21 cellular contexts compared by ENCODE assay signal in the genomic region with DNA sequence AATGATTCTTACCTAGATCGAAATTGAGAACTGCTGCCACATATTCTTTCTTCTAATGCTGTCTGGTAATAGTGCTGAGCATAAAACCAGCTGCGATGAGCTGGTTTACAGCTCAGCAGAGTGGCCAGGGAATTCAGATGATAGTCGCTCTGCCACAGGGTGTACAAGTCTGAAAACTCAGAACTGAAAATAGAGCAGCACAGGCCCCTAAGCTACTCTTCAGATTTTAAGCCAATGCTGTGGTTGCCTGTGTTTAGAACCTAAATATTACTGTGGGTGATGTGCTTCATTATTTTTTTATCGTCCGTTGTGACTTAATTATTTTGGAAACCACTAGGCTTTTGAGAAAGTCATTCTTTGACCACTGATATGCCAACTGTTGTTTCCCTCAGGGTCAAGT.
DNase-seq lines count a peak whose midpoint lies in the region; ATAC-seq and TF ChIP-seq lines count a peak whose summit lies in the region.
"Had no signal": no experiment of that assay in that cellular context is flagged by ENCODE, and none has a peak within 500 bp of the region (broad histone marks: within the 10 kb centered on the region; RNA-seq: fewer than 3 reads in every experiment).

No MANE protein-coding gene starts in this region.

- H3K27ac ChIP-seq in right atrium auricular region = no peak overlapping the region
- H3K27ac ChIP-seq in RWPE1 = no peak overlapping the region
- H3K27ac ChIP-seq: HL-60 had no signal

- no peaks in the 10 kb centered on the region for H3K27me3 ChIP-seq in right atrium auricular region

- no peak overlapping the region for H3K4me3 ChIP-seq in right atrium auricular region
- H3K4me3 ChIP-seq: GM23338 had no signal

- TF ChIP-seq CTCF in right atrium auricular region (IDR thresholded peaks at IDR 0.05) (no peak), RWPE1 (conservative IDR thresholded peaks at IDR 0.05; ENCODE audit: low read depth) (no peak)

- CTCF ChIA-PET in RWPE1 (lab: Yijun Ruan, JAX) = no interaction called here

- H3K9me3 ChIP-seq in right atrium auricular region = no peaks in the 10 kb centered on the region

- ATAC-seq in GM18867 (IDR thresholded peaks at IDR 0.05; ENCODE audit: unreplicated experiment) (peak; percentile 22), HG02610 (IDR thresholded peaks at IDR 0.05; ENCODE audit: unreplicated experiment) (peak; percentile 11), HG03520 (IDR thresholded peaks at IDR 0.05; ENCODE audit: unreplicated experiment) (peak; percentile 18)
- ATAC-seq: GM23338 had no signal

- no peaks in the 10 kb centered on the region for H3K36me3 ChIP-seq in right atrium auricular region

- H3K4me1 ChIP-seq in right atrium auricular region = no peaks in the 10 kb centered on the region

- peak; percentile 79 for DNase-seq in myocyte (ENCODE audit: low read depth)
- DNase-seq in right atrium auricular region (ENCODE audit: low spot score) = no peak
- no peak for DNase-seq in RWPE1 (ENCODE audit: low spot score)
- DNase-seq in stimulated activated CD4-positive, alpha-beta T cell treated with anti-CD3 and anti-CD28 coated beads, Interleukin-4, amount 100 ng/mL, for 24 hours = no peak
- DNase-seq: DMS153, H9, NCI-H1048, NCI-H1417, NCI-H1694, NCI-H2029 treated with DMSO at 0.1 percent for 48 hours, NCI-H446 treated with DMSO at 0.1 percent for 48 hours, NCI-H526, NCI-H82, RPMI8226, SHP77, T-helper 1 cell had no signal

- POLR2A ChIA-PET in RWPE1 (lab: Yijun Ruan, JAX; ENCODE audit: low non-redundant PET) = no interaction called here
